8 cellular contexts compared by ENCODE assay signal in the genomic region with DNA sequence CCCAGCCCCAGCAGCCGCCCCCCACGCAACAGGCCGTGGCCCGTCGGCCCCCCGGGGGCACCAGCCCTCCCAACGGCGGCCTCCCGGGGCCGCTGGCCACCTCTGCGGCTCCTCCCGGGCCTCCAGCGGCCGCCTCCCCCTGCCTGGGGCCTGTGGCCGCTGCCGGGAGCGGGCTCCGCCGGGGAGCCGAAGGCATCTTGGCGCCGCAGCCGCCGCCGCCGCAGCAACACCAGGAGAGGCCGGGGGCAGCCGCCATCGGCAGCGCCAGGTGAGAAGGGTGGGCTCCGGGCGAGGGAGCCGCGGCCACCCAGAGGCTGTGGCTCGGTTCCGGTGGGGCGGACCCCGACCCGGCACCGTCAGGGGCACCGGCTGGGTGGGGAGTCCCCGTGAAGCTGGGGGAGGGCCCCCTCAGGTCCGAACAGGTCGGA. TPM values are rescaled to one million over a fixed set of nuclear protein-coding genes. Genes with fewer than 3 reads are reported as not detected.
A peak's percentile ranks its signal among the peaks of the same experiment; 100 is the strongest.
DNase-seq lines count a peak whose midpoint lies in the region; ATAC-seq and TF ChIP-seq lines count a peak whose summit lies in the region.

No MANE protein-coding gene starts in this region.

- intact Hi-C loops in CD14-positive monocyte (cut with micrococcal nuclease) = loop anchor here in 1 of 2 donors (5.0 kb wide), 1 partner anchor 39 kb away; a partner anchor contains a TSS
- intact Hi-C loops in esophagus squamous epithelium (cut with DNase I) = no loop called here

- peaks cover 32 to 35% of the 10 kb centered on the region in 2 donors for H3K36me3 Mint-ChIP-seq in CD14-positive monocyte
- peaks cover 31% of the 10 kb centered on the region for H3K36me3 Mint-ChIP-seq in osteocyte (ENCODE audit: unreplicated experiment)

- no peak for DNase-seq in CD14-positive monocyte (ENCODE audit: low spot score)
- peak; percentile 65 for DNase-seq in GM23248
- no peak for DNase-seq in SK-N-SH
- DNase-seq in esophagus squamous epithelium (lab: John Stamatoyannopoulos, UW) = no peak
- no peak for DNase-seq in osteocyte (ENCODE audit: extremely low spot score, unreplicated experiment)
- DNase-seq in NCI-H187 treated with DMSO at 0.1 percent for 48 hours (lab: John Stamatoyannopoulos, UW) = no peak
- DNase-seq in middle frontal gyrus (ENCODE audit: extremely low spot score, low spot score) = no peak

- H2AFZ ChIP-seq in GM23248 (peak overlapping the region; percentile 92), SK-N-SH (ENCODE audit: low read depth) (no peak overlapping the region)

- H3K4me1 Mint-ChIP-seq in CD14-positive monocyte (peaks cover 24% of the 10 kb centered on the region), osteocyte (ENCODE audit: unreplicated experiment) (peaks cover 34% of the 10 kb centered on the region)

- no peaks in the 10 kb centered on the region for H3K9me3 ChIP-seq in GM23248 (ENCODE audit: low read depth)
- H3K9me3 ChIP-seq in SK-N-SH = no peaks in the 10 kb centered on the region
- no peaks in the 10 kb centered on the region for H3K9me3 ChIP-seq in esophagus squamous epithelium

- H3K4me3 ChIP-seq in GM23248 (peak overlapping the region; percentile 91), SK-N-SH (ENCODE audit: low read depth in 2 of 2, low read length in 1 of 2) (peak overlapping the region; percentile 81 to 90), esophagus squamous epithelium (peak overlapping the region; percentile 92 to 100 (median 98))

- TF ChIP-seq CTCF in CD14-positive monocyte (IDR thresholded peaks at IDR 0.05) = no peak
- TF ChIP-seq CTCF in SK-N-SH (IDR thresholded peaks at IDR 0.05) = no peak
- no peak for TF ChIP-seq CTCF in esophagus squamous epithelium (IDR thresholded peaks at IDR 0.05)
- no peak for TF ChIP-seq CTCF in osteocyte (IDR thresholded peaks at IDR 0.05)

- H3K9me2 ChIP-seq in GM23248 (ENCODE audit: insufficient read depth) (no peaks in the 10 kb centered on the region), SK-N-SH (no peaks in the 10 kb centered on the region)

- CTCF ChIA-PET in SK-N-SH (lab: Yijun Ruan, JAX) = interaction anchor here (0.6 to 2.7 kb wide), 4 partner anchors 23 to 151 kb away, joined by 3 to 12 read pairs (median 5); a partner anchor contains a TSS

- 1 to 3% methylated on average over 27 to 39 of the region's 44 CpGs for WGBS in GM23248 (ENCODE audit: low coverage in 1 of 2, low lambda C conversion rate in 2 of 2, missing lambda C conversion rate in 2 of 2), 2 experiments
- 0% methylated on average over 11 of the region's 44 CpGs for WGBS in SK-N-SH (ENCODE audit: low lambda C conversion rate)
- no CpG with 5 or more reads among the region's 44 CpGs for WGBS in esophagus squamous epithelium, 2 donors

- H3K9ac ChIP-seq in GM23248 (peak overlapping the region; percentile 94), SK-N-SH (peak overlapping the region; percentile 99)

- peaks cover 83% of the 10 kb centered on the region for H3K79me2 ChIP-seq in GM23248 (ENCODE audit: insufficient read depth)
- H3K79me2 ChIP-seq in SK-N-SH (ENCODE audit: insufficient read depth) = peaks cover 70% of the 10 kb centered on the region

- H3K27ac Mint-ChIP-seq in CD14-positive monocyte (peak overlapping the region in 5 of 7 donors; percentile 87 to 99 (median 93)), osteocyte (ENCODE audit: unreplicated experiment) (peak overlapping the region; percentile 89)

- H3K4me3 Mint-ChIP-seq in CD14-positive monocyte (peak overlapping the region; percentile 57 to 95), osteocyte (ENCODE audit: unreplicated experiment) (peak overlapping the region; percentile 97)

- H3F3A ChIP-seq in GM23248 (ENCODE audit: insufficient read depth) = peaks cover 7% of the 10 kb centered on the region; the same call in 1 of the 2 replicates
- H3F3A ChIP-seq in SK-N-SH (replicated peaks; ENCODE audit: insufficient read depth) = peaks cover 5% of the 10 kb centered on the region

- peak overlapping the region; percentile 58 for H3K4me2 ChIP-seq in GM23248 (ENCODE audit: unreplicated experiment)
- peak overlapping the region; percentile 85 for H3K4me2 ChIP-seq in SK-N-SH

- H3K27me3 Mint-ChIP-seq in CD14-positive monocyte (ENCODE audit: low read depth in 3 of 3) (peaks cover 0 to 1% (median 0%) of the 10 kb centered on the region in 3 donors), osteocyte (ENCODE audit: unreplicated experiment) (no peaks in the 10 kb centered on the region)

- no peak for TF ChIP-seq EP300 in SK-N-SH (IDR thresholded peaks at IDR 0.05; ENCODE audit: borderline replicate concordance in 1 of 2, low read depth in 1 of 2, low read length in 1 of 2)

- POLR2A ChIA-PET in SK-N-SH (lab: Yijun Ruan, JAX) = interaction anchor here (0.6 to 3.8 kb wide), 11 partner anchors 8 to 531 kb away, joined by 3 to 25 read pairs (median 4); a partner anchor contains a TSS

- H3K4me1 ChIP-seq in GM23248 (ENCODE audit: insufficient read depth) (peaks cover 26% of the 10 kb centered on the region), SK-N-SH (ENCODE audit: control insufficient read depth in 1 of 2, insufficient read depth in 2 of 2, low read depth in 1 of 2, low read length in 1 of 2) (peaks cover 9 to 13% of the 10 kb centered on the region in 2 experiments; a peak in 3 of 4 replicates), esophagus squamous epithelium (peaks cover 9 to 34% (median 21%) of the 10 kb centered on the region in 3 donors)

- peak overlapping the region; percentile 89 for H3K27ac ChIP-seq in GM23248
- peak overlapping the region; percentile 91 to 95 for H3K27ac ChIP-seq in SK-N-SH (ENCODE audit: low read depth in 2 of 2, low read length in 1 of 2)
- H3K27ac ChIP-seq in esophagus squamous epithelium = peak overlapping the region; percentile 99 to 100 (median 100)

- no peaks in the 10 kb centered on the region for H3K27me3 ChIP-seq in GM23248 (replicated peaks; ENCODE audit: insufficient read depth)
- no peaks in the 10 kb centered on the region for H3K27me3 ChIP-seq in SK-N-SH (ENCODE audit: insufficient read depth)
- no peaks in the 10 kb centered on the region for H3K27me3 ChIP-seq in esophagus squamous epithelium

- no peak for TF ChIP-seq POLR2A in esophagus squamous epithelium (IDR thresholded peaks at IDR 0.05)

- peaks cover 6% of the 10 kb centered on the region; the same call in 1 of the 2 replicates for H4K20me1 ChIP-seq in GM23248 (ENCODE audit: insufficient read depth)
- H4K20me1 ChIP-seq in SK-N-SH (ENCODE audit: insufficient read depth) = peaks cover 39% of the 10 kb centered on the region

- in situ Hi-C loops in GM23248 (cut with MboI) = no loop called here

- peaks cover 27% of the 10 kb centered on the region for H3K36me3 ChIP-seq in GM23248 (ENCODE audit: low read depth)
- peaks cover 30 to 42% of the 10 kb centered on the region in 2 experiments for H3K36me3 ChIP-seq in SK-N-SH (replicated peaks in 1 of 2; ENCODE audit: control insufficient read depth in 1 of 2, insufficient read depth in 2 of 2, low read length in 1 of 2)
- H3K36me3 ChIP-seq in esophagus squamous epithelium = peaks cover 7 to 34% (median 24%) of the 10 kb centered on the region in 3 donors

- no peak for TF ChIP-seq RAD21 in SK-N-SH (IDR thresholded peaks at IDR 0.05; ENCODE audit: low read length)

- peaks cover 0 to 5% (median 0%) of the 10 kb centered on the region in 7 donors for H3K9me3 Mint-ChIP-seq in CD14-positive monocyte
- no peaks in the 10 kb centered on the region for H3K9me3 Mint-ChIP-seq in osteocyte (ENCODE audit: unreplicated experiment)

- ATAC-seq in HG03460 (IDR thresholded peaks at IDR 0.05; ENCODE audit: unreplicated experiment) = no peak

TF ChIP-seq in SK-N-SH, 30 proteins besides CTCF, POLR2A, EP300 and RAD21:
- TF ChIP-seq NFIC (IDR thresholded peaks at IDR 0.05; ENCODE audit: borderline replicate concordance) = no peak
- TF ChIP-seq GABPA (IDR thresholded peaks at IDR 0.05; ENCODE audit: low read depth) = no peak
- no peak for TF ChIP-seq RXRA (IDR thresholded peaks at IDR 0.05; ENCODE audit: borderline replicate concordance, low read depth)
- TF ChIP-seq TCF12 (IDR thresholded peaks at IDR 0.05) = no peak
- no peak for TF ChIP-seq RFX5 (IDR thresholded peaks at IDR 0.05; ENCODE audit: low read length)

RNA-seq across cellular contexts. Expression of a gene that starts 0.5 kb away (rescaled TPM):
- polyA plus RNA-seq in CD14-positive monocyte (10 to 100 TPM in 1 of 2 donors, 1 to 10 TPM in 1; 4.8 to 10.2 TPM), GM23248 (2016; fragmentation: Nextera tagmentation; extraction: Ambion mirVana) (50.7 and 53.1 TPM in 2 replicates), SK-N-SH (2012; rRNA removed) (21.5 and 39.2 TPM in 2 replicates)
- 37.2 and 43.1 TPM in 2 replicates for total RNA-seq in GM23248 (2014; rRNA removed; shearing (Covaris generic))
- polyA plus RNA-seq in SK-N-SH (2012; cell fraction: cytosol; rRNA removed) = 27.2 and 36.7 TPM in 2 replicates
- polyA plus RNA-seq in SK-N-SH (2012; cell fraction: nucleus; rRNA removed) = 135 and 234 TPM in 2 replicates
- total RNA-seq in esophagus squamous epithelium (10 to 100 TPM; 42.1 to 72.7 (median 67.1) TPM), osteocyte (208 and 210 TPM in 2 replicates)

RNA-seq across cellular contexts. Expression of a gene that starts 22.8 kb away (rescaled TPM):
- polyA plus RNA-seq in CD14-positive monocyte (100 to 1,000 TPM; 146 to 148 TPM), GM23248 (2016; fragmentation: Nextera tagmentation; extraction: Ambion mirVana) (141 and 148 TPM in 2 replicates), SK-N-SH (2012; rRNA removed) (300 and 358 TPM in 2 replicates)
- 95.2 and 107 TPM in 2 replicates for total RNA-seq in GM23248 (2014; rRNA removed; shearing (Covaris generic))
- polyA plus RNA-seq in SK-N-SH (2012; cell fraction: cytosol; rRNA removed) = 181 and 259 TPM in 2 replicates
- polyA plus RNA-seq in SK-N-SH (2012; cell fraction: nucleus; rRNA removed) = 588 and 631 TPM in 2 replicates
- total RNA-seq in esophagus squamous epithelium (100 to 1,000 TPM; 105 to 143 (median 121) TPM), osteocyte (122 and 132 TPM in 2 replicates)

RNA-seq across cellular contexts. Expression of a gene that starts 40.3 kb away (rescaled TPM):
- polyA plus RNA-seq in CD14-positive monocyte (1 to 10 TPM in 1 of 2 donors, under 1 TPM in 1; 0.93 to 1.1 TPM), GM23248 (2016; fragmentation: Nextera tagmentation; extraction: Ambion mirVana) (8.4 and 8.8 TPM in 2 replicates), SK-N-SH (2012; rRNA removed) (59.8 and 71.1 TPM in 2 replicates)
- 16.8 and 21.8 TPM in 2 replicates for total RNA-seq in GM23248 (2014; rRNA removed; shearing (Covaris generic))
- polyA plus RNA-seq in SK-N-SH (2012; cell fraction: cytosol; rRNA removed) = 20.9 and 31.1 TPM in 2 replicates
- 345 and 349 TPM in 2 replicates for polyA plus RNA-seq in SK-N-SH (2012; cell fraction: nucleus; rRNA removed)
- total RNA-seq in esophagus squamous epithelium (10 to 100 TPM; 11.0 to 28.2 (median 18.8) TPM), osteocyte (57.9 and 60.7 TPM in 2 replicates)

RNA-seq across cellular contexts. Expression of a gene that starts 55.0 kb away (rescaled TPM):
- not detected for polyA plus RNA-seq in CD14-positive monocyte
- total RNA-seq in GM23248 (2014; rRNA removed; shearing (Covaris generic)) = 0.11 TPM in 1 of 2 replicates, not detected in the other
- polyA plus RNA-seq in GM23248 (2016; fragmentation: Nextera tagmentation; extraction: Ambion mirVana) = 0.09 and 0.10 TPM in 2 replicates
- 3.0 and 3.3 TPM in 2 replicates for polyA plus RNA-seq in SK-N-SH (2012; rRNA removed)
- 0.93 and 1.2 TPM in 2 replicates for polyA plus RNA-seq in SK-N-SH (2012; cell fraction: cytosol; rRNA removed)
- 23.5 and 27.2 TPM in 2 replicates for polyA plus RNA-seq in SK-N-SH (2012; cell fraction: nucleus; rRNA removed)
- under 1 TPM in 2 of 4 donors, not detected in 2; 0.19 to 0.26 TPM for total RNA-seq in esophagus squamous epithelium
- total RNA-seq in osteocyte = 0.42 and 0.64 TPM in 2 replicates
